14 cellular contexts compared by ENCODE assay signal in the genomic region with DNA sequence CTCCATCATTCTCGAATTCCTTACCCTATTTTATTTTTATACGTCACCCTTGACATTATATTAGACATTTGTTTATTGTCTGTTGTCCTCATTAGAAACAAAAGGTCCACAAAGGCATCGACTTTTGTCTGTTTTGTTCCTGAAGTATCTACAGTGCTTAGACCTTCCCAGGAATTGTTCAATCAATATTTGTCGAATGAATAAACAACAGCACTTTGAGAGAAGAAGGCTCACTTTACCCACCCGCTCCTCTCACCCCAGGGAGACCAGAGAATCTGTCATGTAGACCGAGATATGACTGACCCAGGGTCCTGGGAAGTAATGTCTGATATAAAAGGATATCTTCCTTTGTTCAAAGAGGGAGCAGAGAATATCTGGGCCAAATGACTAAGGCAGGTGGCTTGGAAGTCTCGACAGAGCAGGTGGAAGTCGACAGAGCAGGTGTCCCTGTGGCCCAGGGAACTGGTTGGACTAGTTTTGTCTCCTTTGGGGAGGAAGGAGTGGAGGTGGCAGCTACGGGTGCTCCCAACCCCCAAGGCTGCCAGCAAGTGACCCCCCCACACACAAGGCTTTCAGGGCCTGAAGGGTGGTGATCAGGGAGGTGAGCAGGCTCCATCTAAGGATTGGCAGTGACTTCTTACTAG. TPM values are rescaled to one million over a fixed set of nuclear protein-coding genes. Genes with fewer than 3 reads are reported as not detected.
DNase-seq lines count a peak whose midpoint lies in the region; ATAC-seq and TF ChIP-seq lines count a peak whose summit lies in the region.
"Had no signal": no experiment of that assay in that cellular context is flagged by ENCODE, and none has a peak within 500 bp of the region (broad histone marks: within the 10 kb centered on the region; RNA-seq: fewer than 3 reads in every experiment).

No MANE protein-coding gene starts in this region.

- peak overlapping the region; percentile 68 for H2AFZ ChIP-seq in PC-3 (ENCODE audit: low read length)

- POLR2A ChIA-PET in PC-3 (lab: Charles Lee; ENCODE audit: unreplicated experiment) = interaction anchor here (0.6 kb wide), 1 partner anchor 75 kb away, joined by 4 read pairs; no protein-coding TSS in a partner anchor

- peak overlapping the region; percentile 92 for H3K27ac ChIP-seq in PC-3 (ENCODE audit: low read length)
- peak overlapping the region; percentile 51 for H3K27ac ChIP-seq in upper lobe of right lung
- no peak overlapping the region for H3K27ac ChIP-seq in gastrocnemius medialis
- H3K27ac ChIP-seq: dorsolateral prefrontal cortex had no signal

- no peak for TF ChIP-seq CTCF in PC-3 (conservative IDR thresholded peaks at IDR 0.05; ENCODE audit: low read depth, low read length)
- TF ChIP-seq CTCF in upper lobe of right lung (IDR thresholded peaks at IDR 0.05) = no peak
- TF ChIP-seq CTCF in gastrocnemius medialis (IDR thresholded peaks at IDR 0.05 in 4 of 5, conservative IDR thresholded peaks at IDR 0.05 in 1 of 5) = no peak

- peaks cover 37% of the 10 kb centered on the region for H3K4me1 ChIP-seq in PC-3 (ENCODE audit: insufficient read depth, low read length)
- H3K4me1 ChIP-seq in upper lobe of right lung = peaks cover 8% of the 10 kb centered on the region
- peaks cover 11 to 13% of the 10 kb centered on the region in 2 donors for H3K4me1 ChIP-seq in gastrocnemius medialis

- H3F3A ChIP-seq in PC-3 (ENCODE audit: low read length, unreplicated experiment) = peaks cover 4% of the 10 kb centered on the region

- CTCF ChIA-PET in PC-3 (lab: Charles Lee) = no interaction called here

- peak; percentile 66 for ATAC-seq in PC-3
- ATAC-seq in upper lobe of right lung = peak; percentile 89
- no peak for ATAC-seq in HG02588 (IDR thresholded peaks at IDR 0.05; ENCODE audit: unreplicated experiment)
- ATAC-seq in gastrocnemius medialis = no peak
- ATAC-seq: activated CD8-positive, alpha-beta memory T cell treated with anti-CD3 and anti-CD28 coated beads, Interleukin-2, amount 10 ng/mL, durations not matched to agents 7 days and 5 days; stimulated activated naive CD8-positive, alpha-beta T cell treated with anti-CD3 and anti-CD28 coated beads, Interleukin-15, Interleukin-2, amounts not matched to agents 100 U/mL and 50 U/mL, for 24 hours had no signal

- H3K4me3 ChIP-seq in PC-3 (ENCODE audit: low read length) = peak overlapping the region; percentile 42; the same call in 1 of the 2 replicates
- H3K4me3 ChIP-seq in upper lobe of right lung = no peak overlapping the region
- no peak overlapping the region for H3K4me3 ChIP-seq in gastrocnemius medialis
- H3K4me3 ChIP-seq: dorsolateral prefrontal cortex had no signal

- peak; percentile 26 to 64 for DNase-seq in NCI-H2081 (lab: John Stamatoyannopoulos, UW)
- no peak for DNase-seq in NCI-H2081 treated with DMSO at 0.1 percent for 48 hours (lab: John Stamatoyannopoulos, UW)
- peak; percentile 95 for DNase-seq in PC-3
- DNase-seq in left kidney (ENCODE audit: low read depth, low spot score) = peak; percentile 65
- peak; percentile 75 for DNase-seq in upper lobe of right lung
- no peak for DNase-seq in gastrocnemius medialis
- DNase-seq in activated gamma-delta T cell (lab: John Stamatoyannopoulos, UW) = no peak
- DNase-seq: activated CD8-positive, alpha-beta memory T cell treated with anti-CD3 and anti-CD28 coated beads, Interleukin-2, amount 10 ng/mL, durations not matched to agents 7 days and 5 days; dorsolateral prefrontal cortex; OCI-M1; posterior cingulate gyrus; stimulated activated CD4-positive, alpha-beta T cell treated with anti-CD3 and anti-CD28 coated beads, Interleukin-4, amount 100 ng/mL, for 1 hour; stimulated activated naive CD8-positive, alpha-beta T cell treated with anti-CD3 and anti-CD28 coated beads, Interleukin-15, Interleukin-2, amounts not matched to agents 100 U/mL and 50 U/mL, for 24 hours had no signal

- in situ Hi-C loops in gastrocnemius medialis (cut with MboI; ENCODE audit: low sequenced_read_pairs in 4 of 4) = no loop called here

- H3K36me3 ChIP-seq in PC-3 (ENCODE audit: low read depth, low read length) = no peaks in the 10 kb centered on the region
- no peaks in the 10 kb centered on the region for H3K36me3 ChIP-seq in upper lobe of right lung
- H3K36me3 ChIP-seq in gastrocnemius medialis = no peaks in the 10 kb centered on the region

- H3K9ac ChIP-seq in PC-3 (ENCODE audit: low read length) = peak overlapping the region; percentile 50; the same call in 1 of the 2 replicates

- no peaks in the 10 kb centered on the region for H4K20me1 ChIP-seq in PC-3 (ENCODE audit: low read length)

- BruUV-seq in PC-3 (replicated peaks; lab: Mats Ljungman, UMichigan) = TSS peak; percentile 80

- H3K9me3 ChIP-seq in PC-3 (ENCODE audit: low read length) = no peaks in the 10 kb centered on the region
- no peaks in the 10 kb centered on the region for H3K9me3 ChIP-seq in upper lobe of right lung
- H3K9me3 ChIP-seq in gastrocnemius medialis = no peaks in the 10 kb centered on the region

- TF ChIP-seq POLR2A in gastrocnemius medialis (IDR thresholded peaks at IDR 0.05) = no peak

- H3K79me2 ChIP-seq in PC-3 (ENCODE audit: low read length) = no peaks in the 10 kb centered on the region

- intact Hi-C loops in PC-3 (cut with micrococcal nuclease) = loop anchor here (2.0 kb wide), 1 partner anchor 64 kb away; no protein-coding TSS in a partner anchor
- intact Hi-C loops in upper lobe of right lung (cut with DNase I) = no loop called here
- intact Hi-C loops in gastrocnemius medialis (cut with DNase I; ENCODE audit: low total_unique reads) = no loop called here

- H3K4me2 ChIP-seq in PC-3 (ENCODE audit: low read length) = peak overlapping the region; percentile 81

- H3K9me2 ChIP-seq in PC-3 (replicated peaks; ENCODE audit: low read length) = no peaks in the 10 kb centered on the region

- H3K27me3 ChIP-seq in PC-3 (ENCODE audit: low read length) = no peaks in the 10 kb centered on the region
- H3K27me3 ChIP-seq in upper lobe of right lung = no peaks in the 10 kb centered on the region
- H3K27me3 ChIP-seq in gastrocnemius medialis = no peaks in the 10 kb centered on the region
- H3K27me3 ChIP-seq: dorsolateral prefrontal cortex had no signal

RNA-seq across cellular contexts. Expression of a gene that starts 14.8 kb away (rescaled TPM):
- total RNA-seq in PC-3 (2014; rRNA removed) (68.8 and 91.1 TPM in 2 replicates), upper lobe of right lung (86.6 TPM), gastrocnemius medialis (100 to 1,000 TPM in 1 of 4 donors, 10 to 100 TPM in 3; 57.4 to 109 (median 82.7) TPM)

Comparison
In these comparisons a context has a peak if more than half of its experiments do, and no peak if none do; other contexts are left out.
1. DNase-seq: peak in NCI-H2081 (2 of 2), PC-3 (single experiment), left kidney (single experiment) and upper lobe of right lung (single experiment); none in NCI-H2081 treated with DMSO at 0.1 percent for 48 hours (single experiment), gastrocnemius medialis (0 of 2) and activated gamma-delta T cell (single experiment).
2. ATAC-seq: peak in PC-3 (single experiment) and upper lobe of right lung (single experiment); none in HG02588 (single experiment) and gastrocnemius medialis (0 of 2).
3. H3K27ac ChIP-seq: peak in PC-3 (single experiment) and upper lobe of right lung (single experiment); none in gastrocnemius medialis (0 of 4).